In the genomic region with DNA sequence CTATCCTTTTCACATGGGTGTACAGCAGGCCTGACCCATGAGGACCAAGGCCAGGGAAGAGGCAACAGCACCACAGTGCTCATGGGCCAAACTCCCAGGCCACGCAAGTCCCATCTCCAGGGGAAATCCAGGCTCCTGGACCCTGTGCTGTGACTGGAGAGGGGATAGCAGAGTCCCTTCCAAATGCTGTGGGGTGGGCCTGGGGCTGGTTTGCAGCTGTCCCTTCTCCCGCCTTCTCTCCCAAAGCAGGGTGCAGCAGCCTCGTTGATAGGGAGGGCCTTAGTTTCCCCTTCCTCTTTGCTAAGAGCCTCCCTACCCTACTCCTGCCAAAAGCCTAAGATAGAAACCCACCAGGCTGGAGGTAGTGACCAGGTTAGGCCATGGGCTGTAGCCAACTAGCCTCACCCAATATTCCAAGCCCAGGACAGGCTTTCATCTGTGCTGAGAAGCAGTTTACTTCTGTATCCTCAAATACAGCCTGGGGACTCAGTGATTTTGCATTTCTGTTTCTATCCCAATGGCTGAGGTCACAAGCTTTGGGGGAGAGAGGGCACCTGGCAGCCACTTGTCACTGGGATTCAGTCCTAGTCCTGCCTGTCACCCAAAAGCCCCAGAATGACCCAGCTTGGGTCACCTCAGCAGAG, we compare ENCODE assay signal across 10 cellular contexts. TPM values are rescaled to one million over a fixed set of nuclear protein-coding genes. Genes with fewer than 3 reads are reported as not detected.
A peak's percentile ranks its signal among the peaks of the same experiment; 100 is the strongest.
DNase-seq lines count a peak whose midpoint lies in the region; ATAC-seq and TF ChIP-seq lines count a peak whose summit lies in the region.
"Had no signal": no experiment of that assay in that cellular context is flagged by ENCODE, and none has a peak within 500 bp of the region (broad histone marks: within the 10 kb centered on the region; RNA-seq: fewer than 3 reads in every experiment).

No MANE protein-coding gene starts in this region.

- H3K36me3 Mint-ChIP-seq in activated CD4-positive, alpha-beta T cell treated with anti-CD3 and anti-CD28 coated beads, Interleukin-2, amount 10 ng/mL, durations not matched to agents 7 days and 5 days (ENCODE audit: low read depth) = peaks cover 21% of the 10 kb centered on the region
- H3K36me3 Mint-ChIP-seq in activated naive CD8-positive, alpha-beta T cell treated with anti-CD3 and anti-CD28 coated beads for 36 hours = peaks cover 3% of the 10 kb centered on the region

- H3K9me3 Mint-ChIP-seq in activated CD4-positive, alpha-beta T cell treated with anti-CD3 and anti-CD28 coated beads, Interleukin-2, amount 10 ng/mL, durations not matched to agents 7 days and 5 days = no peaks in the 10 kb centered on the region
- H3K9me3 Mint-ChIP-seq in activated naive CD8-positive, alpha-beta T cell treated with anti-CD3 and anti-CD28 coated beads for 36 hours = no peaks in the 10 kb centered on the region

- no peaks in the 10 kb centered on the region for H3K27me3 Mint-ChIP-seq in activated CD4-positive, alpha-beta T cell treated with anti-CD3 and anti-CD28 coated beads, Interleukin-2, amount 10 ng/mL, durations not matched to agents 7 days and 5 days
- no peaks in the 10 kb centered on the region for H3K27me3 Mint-ChIP-seq in activated naive CD8-positive, alpha-beta T cell treated with anti-CD3 and anti-CD28 coated beads for 36 hours

- no peaks in the 10 kb centered on the region for H3K9me3 ChIP-seq in liver (ENCODE audit: control insufficient read depth in 4 of 4, low read length in 3 of 4)

- peak overlapping the region; percentile 52 to 68 for H3K9ac ChIP-seq in liver (ENCODE audit: low read depth in 1 of 2, low read length in 2 of 2)

- POLR2A ChIA-PET in activated CD4-positive, alpha-beta T cell treated with anti-CD3 and anti-CD28 coated beads, Interleukin-2, amount 10 ng/mL, durations not matched to agents 7 days and 5 days (lab: Charles Lee) = no interaction called here

- TF ChIP-seq RAD21 in liver (IDR thresholded peaks at IDR 0.05) = no peak

- CTCF ChIA-PET in activated CD4-positive, alpha-beta T cell treated with anti-CD3 and anti-CD28 coated beads, Interleukin-2, amount 10 ng/mL, durations not matched to agents 7 days and 5 days (lab: Charles Lee) = interaction anchor here (0.9 to 2.8 kb wide), 2 partner anchors 9 to 202 kb away, joined by 3 to 10 read pairs; no protein-coding TSS in a partner anchor

- peak overlapping the region; percentile 78 for H3K4me3 Mint-ChIP-seq in activated CD4-positive, alpha-beta T cell treated with anti-CD3 and anti-CD28 coated beads, Interleukin-2, amount 10 ng/mL, durations not matched to agents 7 days and 5 days
- peak overlapping the region; percentile 75 for H3K4me3 Mint-ChIP-seq in activated naive CD8-positive, alpha-beta T cell treated with anti-CD3 and anti-CD28 coated beads for 36 hours

- H3K27me3 ChIP-seq in liver (ENCODE audit: control insufficient read depth in 4 of 4, insufficient read depth in 4 of 4, low read length in 3 of 4) = no peaks in the 10 kb centered on the region

- DNase-seq in activated CD4-positive, alpha-beta T cell treated with anti-CD3 and anti-CD28 coated beads, Interleukin-2, amount 10 ng/mL, durations not matched to agents 7 days and 5 days = no peak
- no peak for DNase-seq in activated CD4-positive, alpha-beta T cell treated with anti-CD3 and anti-CD28 coated beads for 48 hours
- DNase-seq in activated naive CD8-positive, alpha-beta T cell treated with anti-CD3 and anti-CD28 coated beads for 36 hours = no peak
- DNase-seq in NCI-H446 treated with DMSO at 0.1 percent for 48 hours (lab: John Stamatoyannopoulos, UW) = no peak
- no peak for DNase-seq in cortex of kidney (lab: John Stamatoyannopoulos, UW)
- DNase-seq: SHP77 had no signal

- peaks cover 39% of the 10 kb centered on the region for H3K4me1 Mint-ChIP-seq in activated CD4-positive, alpha-beta T cell treated with anti-CD3 and anti-CD28 coated beads, Interleukin-2, amount 10 ng/mL, durations not matched to agents 7 days and 5 days
- peaks cover 25% of the 10 kb centered on the region for H3K4me1 Mint-ChIP-seq in activated naive CD8-positive, alpha-beta T cell treated with anti-CD3 and anti-CD28 coated beads for 36 hours

- peak overlapping the region; percentile 82 to 92 for H3K27ac ChIP-seq in liver (ENCODE audit: low read depth in 1 of 2, low read length in 2 of 2)
- peak overlapping the region; percentile 69 for H3K27ac ChIP-seq in temporal lobe (ENCODE audit: low read depth, low read length)

- H3K4me1 ChIP-seq in liver (ENCODE audit: control insufficient read depth in 4 of 4, insufficient read depth in 4 of 4, low read length in 3 of 4) = peaks cover 11 to 38% (median 26%) of the 10 kb centered on the region in 4 donors

- 59% methylated on average over 3 of the region's 3 CpGs for WGBS in liver

- TF ChIP-seq CTCF in liver (IDR thresholded peaks at IDR 0.05; ENCODE audit: low read depth, low read length, missing input control) = no peak

- H3K27ac Mint-ChIP-seq in activated CD4-positive, alpha-beta T cell treated with anti-CD3 and anti-CD28 coated beads, Interleukin-2, amount 10 ng/mL, durations not matched to agents 7 days and 5 days = peak overlapping the region; percentile 91
- peak overlapping the region; percentile 90 for H3K27ac Mint-ChIP-seq in activated naive CD8-positive, alpha-beta T cell treated with anti-CD3 and anti-CD28 coated beads for 36 hours

- no peak for ATAC-seq in HG03097 (IDR thresholded peaks at IDR 0.05; ENCODE audit: low FRiP score, unreplicated experiment)

- peaks cover 6 to 12% (median 9%) of the 10 kb centered on the region in 4 donors for H3K36me3 ChIP-seq in liver (ENCODE audit: control insufficient read depth in 4 of 4, insufficient read depth in 3 of 4, low read depth in 1 of 4, low read length in 3 of 4)

- peak overlapping the region; percentile 68 to 83 (median 75) for H3K4me3 ChIP-seq in liver (ENCODE audit: low read depth in 1 of 3, low read length in 3 of 3)

TF ChIP-seq in liver, 16 proteins besides CTCF, POLR2A, EP300 and RAD21:
- TF ChIP-seq JUND (IDR thresholded peaks at IDR 0.05) (no peak), MAX (IDR thresholded peaks at IDR 0.05) (no peak), RXRA (IDR thresholded peaks at IDR 0.05) (no peak), SP1 (IDR thresholded peaks at IDR 0.05) (no peak), ZBTB33 (IDR thresholded peaks at IDR 0.05) (no peak), TAF1 (conservative IDR thresholded peaks at IDR 0.05) (no peak)

RNA-seq across cellular contexts. Expression of gene CTSZ, which starts 1.4 kb away (rescaled TPM):
- total RNA-seq in activated CD4-positive, alpha-beta T cell treated with anti-CD3 and anti-CD28 coated beads, Interleukin-2, amount 10 ng/mL, durations not matched to agents 7 days and 5 days = 10 to 100 TPM; 48.2 to 53.3 TPM
- total RNA-seq in activated naive CD8-positive, alpha-beta T cell treated with anti-CD3 and anti-CD28 coated beads for 36 hours = 10 to 100 TPM; 24.6 to 25.4 TPM
- total RNA-seq in liver (100 to 1,000 TPM; 146 to 233 TPM), temporal lobe (10.6 TPM)
- 100 to 1,000 TPM in 1 of 2 donors, 10 to 100 TPM in 1; 11.8 to 229 TPM for polyA plus RNA-seq in liver

RNA-seq across cellular contexts. Expression of gene TUBB1, which starts 13.6 kb away (rescaled TPM):
- not detected for total RNA-seq in activated CD4-positive, alpha-beta T cell treated with anti-CD3 and anti-CD28 coated beads, Interleukin-2, amount 10 ng/mL, durations not matched to agents 7 days and 5 days
- total RNA-seq in activated naive CD8-positive, alpha-beta T cell treated with anti-CD3 and anti-CD28 coated beads for 36 hours = not detected
- 10 to 100 TPM in 1 of 2 donors, under 1 TPM in 1; 0.17 to 59.5 TPM for total RNA-seq in liver
- under 1 TPM; 0.20 to 0.28 TPM for polyA plus RNA-seq in liver
- 0.49 TPM for total RNA-seq in temporal lobe
- total RNA-seq: esophagus mucosa had no signal

RNA-seq across cellular contexts. Expression of gene NELFCD, which starts 24.6 kb away (rescaled TPM):
- 10 to 100 TPM; 90.1 to 98.2 TPM for total RNA-seq in activated CD4-positive, alpha-beta T cell treated with anti-CD3 and anti-CD28 coated beads, Interleukin-2, amount 10 ng/mL, durations not matched to agents 7 days and 5 days
- 10 to 100 TPM; 84.1 to 91.2 TPM for total RNA-seq in activated naive CD8-positive, alpha-beta T cell treated with anti-CD3 and anti-CD28 coated beads for 36 hours
- total RNA-seq in liver = 10 to 100 TPM; 39.1 to 39.8 TPM
- polyA plus RNA-seq in liver = 10 to 100 TPM; 28.1 to 35.0 TPM
- 34.9 TPM for total RNA-seq in temporal lobe

RNA-seq across cellular contexts. Expression of gene ATP5F1E, which starts 26.5 kb away (rescaled TPM):
- 100 to 1,000 TPM in 1 of 2 experiments, 10 to 100 TPM in 1; 98.1 to 101 TPM for total RNA-seq in activated CD4-positive, alpha-beta T cell treated with anti-CD3 and anti-CD28 coated beads, Interleukin-2, amount 10 ng/mL, durations not matched to agents 7 days and 5 days
- 10 to 100 TPM; 83.0 to 84.4 TPM for total RNA-seq in activated naive CD8-positive, alpha-beta T cell treated with anti-CD3 and anti-CD28 coated beads for 36 hours
- total RNA-seq in liver (10 to 100 TPM; 11.7 to 16.6 TPM), temporal lobe (28.3 TPM)
- polyA plus RNA-seq in liver = 100 to 1,000 TPM in 1 of 2 donors, 10 to 100 TPM in 1; 38.8 to 148 TPM

RNA-seq across cellular contexts. Expression of gene PRELID3B, which starts 36.9 kb away (rescaled TPM):
- 10 to 100 TPM; 66.4 to 82.5 TPM for total RNA-seq in activated CD4-positive, alpha-beta T cell treated with anti-CD3 and anti-CD28 coated beads, Interleukin-2, amount 10 ng/mL, durations not matched to agents 7 days and 5 days
- total RNA-seq in activated naive CD8-positive, alpha-beta T cell treated with anti-CD3 and anti-CD28 coated beads for 36 hours = 100 to 1,000 TPM; 131 to 143 TPM
- 10 to 100 TPM; 32.0 to 38.1 TPM for total RNA-seq in liver
- 10 to 100 TPM; 18.2 to 18.6 TPM for polyA plus RNA-seq in liver
- 33.7 TPM for total RNA-seq in temporal lobe
